25 cellular contexts compared by ENCODE assay signal in the genomic region with DNA sequence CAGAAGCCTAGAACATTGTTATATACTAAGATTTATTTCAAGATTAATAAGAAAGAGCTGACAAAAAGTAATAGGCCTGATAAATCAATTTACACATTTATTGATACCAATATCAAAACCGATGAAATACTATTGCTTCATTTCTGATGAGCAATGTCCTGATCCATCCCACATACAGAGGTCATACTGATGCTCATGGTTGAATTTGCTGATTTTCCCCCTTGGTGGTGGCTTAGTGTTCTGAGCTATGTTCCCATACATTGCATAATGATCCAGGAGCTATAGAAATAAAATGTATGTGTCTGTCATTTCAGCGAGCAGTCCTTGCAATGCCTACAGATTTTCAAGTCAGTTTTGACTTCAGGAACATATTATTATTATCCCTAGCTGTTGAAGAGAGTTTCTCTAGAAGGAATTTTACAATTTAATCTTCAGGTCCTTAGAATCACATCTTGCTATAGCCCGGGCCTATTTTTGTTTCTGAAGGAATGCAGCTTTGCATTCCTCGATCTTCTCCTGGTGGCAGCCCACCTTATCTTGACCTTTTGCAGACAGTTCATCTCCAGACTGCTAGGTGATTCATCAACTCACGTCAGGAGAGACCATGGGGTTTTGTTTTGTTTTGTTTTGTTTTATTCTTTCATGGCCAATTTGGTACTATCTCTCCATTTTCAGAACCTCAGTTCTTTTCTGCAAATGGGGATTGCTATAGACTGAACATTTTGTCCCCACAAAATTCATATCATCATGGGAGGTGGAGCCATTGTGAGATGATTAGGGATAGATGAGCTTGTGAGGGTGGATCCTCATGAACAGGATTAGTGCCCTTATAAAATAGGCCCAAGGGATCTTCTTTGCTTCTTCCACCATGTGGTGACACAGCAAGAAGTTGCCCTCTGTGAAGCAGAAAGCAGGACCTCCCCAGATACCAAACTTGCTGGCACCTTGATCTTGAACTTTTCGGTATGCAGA.
DNase-seq lines count a peak whose midpoint lies in the region; ATAC-seq and TF ChIP-seq lines count a peak whose summit lies in the region.
"Had no signal": no experiment of that assay in that cellular context is flagged by ENCODE, and none has a peak within 500 bp of the region (broad histone marks: within the 10 kb centered on the region; RNA-seq: fewer than 3 reads in every experiment).

No MANE protein-coding gene starts in this region.

- no peaks in the 10 kb centered on the region for H3K4me1 Mint-ChIP-seq in CD4-positive, alpha-beta T cell (ENCODE audit: low read depth)
- no peaks in the 10 kb centered on the region for H3K4me1 Mint-ChIP-seq in neural progenitor cell
- H3K4me1 Mint-ChIP-seq: memory B cell had no signal

- CTCF ChIA-PET in CD4-positive, alpha-beta T cell (lab: Charles Lee): no interaction called here

- H3K27ac ChIP-seq in brain microvascular endothelial cell (peak overlapping the region; percentile 98), neural progenitor cell (no peak overlapping the region)
- H3K27ac ChIP-seq in CD4-positive, alpha-beta T cell (ENCODE audit: low read depth, low read length): no peak overlapping the region
- H3K27ac ChIP-seq: C4-2B, stomach, upper lobe of right lung, VCaP had no signal

- intact Hi-C loops in CD4-positive, alpha-beta T cell (cut with DNase I, micrococcal nuclease): no loop called here

- H3K4me3 ChIP-seq in brain microvascular endothelial cell (ENCODE audit: low read depth, low read length) (no peak overlapping the region), neural progenitor cell (no peak overlapping the region)
- H3K4me3 ChIP-seq: skin epidermis, stomach, upper lobe of right lung had no signal

- no peak for ATAC-seq in CD4-positive, alpha-beta T cell (ENCODE audit: poor library complexity)
- ATAC-seq: natural killer cell treated with Interleukin-12 subunit alpha and Interleukin-12 subunit beta and Interleukin-15 and Interleukin-18, amount 100 ng/mL, for 72 hours; Right ventricle myocardium inferior; upper lobe of right lung had no signal

- H3K4me2 ChIP-seq in neural progenitor cell: no peak overlapping the region

- no peak overlapping the region for H3K9ac ChIP-seq in neural progenitor cell

- no peak for TF ChIP-seq CTCF in brain microvascular endothelial cell (IDR thresholded peaks at IDR 0.05; ENCODE audit: low read depth, low read length, missing control alignments)
- TF ChIP-seq CTCF in CD4-positive, alpha-beta T cell (IDR thresholded peaks at IDR 0.05): no peak
- no peak for TF ChIP-seq CTCF in neural progenitor cell (IDR thresholded peaks at IDR 0.05)

- H2AFZ ChIP-seq in neural progenitor cell (replicated peaks): no peak overlapping the region

- H3K27me3 Mint-ChIP-seq in CD4-positive, alpha-beta T cell: no peaks in the 10 kb centered on the region
- H3K27me3 Mint-ChIP-seq in neural progenitor cell (ENCODE audit: insufficient read depth, low read depth): peaks cover 4% of the 10 kb centered on the region
- H3K27me3 Mint-ChIP-seq: memory B cell had no signal

- H3K9me3 ChIP-seq in CD4-positive, alpha-beta T cell (ENCODE audit: control insufficient read depth, low read length): no peaks in the 10 kb centered on the region
- no peaks in the 10 kb centered on the region for H3K9me3 ChIP-seq in neural progenitor cell (ENCODE audit: low read depth)
- H3K9me3 ChIP-seq: stomach, upper lobe of right lung had no signal

- H3K27me3 ChIP-seq in brain microvascular endothelial cell (replicated peaks) (no peaks in the 10 kb centered on the region), neural progenitor cell (no peaks in the 10 kb centered on the region)
- H3K27me3 ChIP-seq in CD4-positive, alpha-beta T cell (ENCODE audit: control insufficient read depth, insufficient read depth, low read length): no peaks in the 10 kb centered on the region
- H3K27me3 ChIP-seq: stomach, upper lobe of right lung had no signal

- in situ Hi-C loops in brain microvascular endothelial cell (cut with HindIII; ENCODE audit: low pct_ligation_motif_present, low sequenced_read_pairs): loop anchor here (25.0 kb wide), 1 partner anchor 151 kb away; no protein-coding TSS in a partner anchor

- no peaks in the 10 kb centered on the region for H3K36me3 Mint-ChIP-seq in CD4-positive, alpha-beta T cell (ENCODE audit: low read depth)
- no peaks in the 10 kb centered on the region for H3K36me3 Mint-ChIP-seq in neural progenitor cell
- H3K36me3 Mint-ChIP-seq: memory B cell; natural killer cell treated with Interleukin-12 subunit alpha and Interleukin-12 subunit beta and Interleukin-15 and Interleukin-18, amount 100 ng/mL, for 72 hours had no signal

- no peaks in the 10 kb centered on the region for H3K9me3 Mint-ChIP-seq in CD4-positive, alpha-beta T cell
- no peaks in the 10 kb centered on the region for H3K9me3 Mint-ChIP-seq in neural progenitor cell
- H3K9me3 Mint-ChIP-seq: memory B cell; T-helper 1 cell treated with Interleukin-12 subunit alpha and Interleukin-12 subunit beta and Interleukin-4 antibody, amounts not matched to agents 30 μg/mL and 1 μg/mL, for 36 hours had no signal

- no peaks in the 10 kb centered on the region for H3K36me3 ChIP-seq in brain microvascular endothelial cell (replicated peaks)
- H3K36me3 ChIP-seq in neural progenitor cell: no peaks in the 10 kb centered on the region
- H3K36me3 ChIP-seq: stomach, upper lobe of right lung had no signal

- DNase-seq in A172 (ENCODE audit: low spot score) (peak; percentile 29), HT1080 (ENCODE audit: low read depth) (peak; percentile 17), brain microvascular endothelial cell (peak; percentile 79), kidney glomerular epithelial cell (lab: John Stamatoyannopoulos, UW) (peak; percentile 9), NCI-H2196 (lab: John Stamatoyannopoulos, UW; ENCODE audit: unreplicated experiment) (no peak), neural progenitor cell (ENCODE audit: low spot score) (no peak)
- no peak for DNase-seq in activated CD4-positive, alpha-beta T cell treated with anti-CD3 and anti-CD28 coated beads, Interleukin-2, amount 50 U/mL, for 4 hours
- no peak for DNase-seq in CD4-positive, alpha-beta T cell
- DNase-seq: activated CD4-positive, alpha-beta T cell treated with anti-CD3 and anti-CD28 coated beads, Interleukin-2, amount 50 U/mL, for 48 hours; amygdala; DMS153; hypothalamus; NCI-H1092 treated with DMSO at 0.1 percent for 48 hours; NCI-H2107; NCI-H524; stimulated activated CD4-positive, alpha-beta T cell treated with anti-CD3 and anti-CD28 coated beads, Interleukin-4, amount 100 ng/mL, for 24 hours; stomach; upper lobe of right lung had no signal

- H3K4me1 ChIP-seq in neural progenitor cell: no peaks in the 10 kb centered on the region
- H3K4me1 ChIP-seq: upper lobe of right lung had no signal

- H3K4me3 Mint-ChIP-seq in CD4-positive, alpha-beta T cell: no peak overlapping the region
- H3K4me3 Mint-ChIP-seq in neural progenitor cell: no peak overlapping the region
- H3K4me3 Mint-ChIP-seq: memory B cell; natural killer cell treated with Interleukin-12 subunit alpha and Interleukin-12 subunit beta and Interleukin-15 and Interleukin-18, amount 100 ng/mL, for 72 hours; T-helper 1 cell treated with Interleukin-12 subunit alpha and Interleukin-12 subunit beta and Interleukin-4 antibody, amounts not matched to agents 30 μg/mL and 1 μg/mL, for 36 hours had no signal

- H3K79me2 ChIP-seq in neural progenitor cell (ENCODE audit: low read depth): no peaks in the 10 kb centered on the region

- no peaks in the 10 kb centered on the region for H3F3A ChIP-seq in neural progenitor cell (ENCODE audit: low read depth)

- H3K27ac Mint-ChIP-seq in CD4-positive, alpha-beta T cell: no peak overlapping the region
- no peak overlapping the region for H3K27ac Mint-ChIP-seq in neural progenitor cell
- H3K27ac Mint-ChIP-seq: memory B cell; natural killer cell treated with Interleukin-12 subunit alpha and Interleukin-12 subunit beta and Interleukin-15 and Interleukin-18, amount 100 ng/mL, for 72 hours; T-helper 1 cell treated with Interleukin-12 subunit alpha and Interleukin-12 subunit beta and Interleukin-4 antibody, amounts not matched to agents 30 μg/mL and 1 μg/mL, for 36 hours had no signal

- H4K20me1 ChIP-seq in neural progenitor cell (ENCODE audit: low read depth): no peaks in the 10 kb centered on the region

- POLR2A ChIA-PET in CD4-positive, alpha-beta T cell (lab: Charles Lee): no interaction called here

Comparison
In these comparisons a context has a peak if more than half of its experiments do, and no peak if none do; other contexts are left out.
1. DNase-seq: peak in A172 (single experiment), HT1080 (single experiment), brain microvascular endothelial cell (single experiment) and kidney glomerular epithelial cell (single experiment); none in NCI-H2196 (single experiment), activated CD4-positive, alpha-beta T cell treated with anti-CD3 and anti-CD28 coated beads, Interleukin-2, amount 50 U/mL, for 4 hours (0 of 2), CD4-positive, alpha-beta T cell (0 of 10) and neural progenitor cell (single experiment).